ENCODE assay signal across 32 cellular contexts in the genomic region with DNA sequence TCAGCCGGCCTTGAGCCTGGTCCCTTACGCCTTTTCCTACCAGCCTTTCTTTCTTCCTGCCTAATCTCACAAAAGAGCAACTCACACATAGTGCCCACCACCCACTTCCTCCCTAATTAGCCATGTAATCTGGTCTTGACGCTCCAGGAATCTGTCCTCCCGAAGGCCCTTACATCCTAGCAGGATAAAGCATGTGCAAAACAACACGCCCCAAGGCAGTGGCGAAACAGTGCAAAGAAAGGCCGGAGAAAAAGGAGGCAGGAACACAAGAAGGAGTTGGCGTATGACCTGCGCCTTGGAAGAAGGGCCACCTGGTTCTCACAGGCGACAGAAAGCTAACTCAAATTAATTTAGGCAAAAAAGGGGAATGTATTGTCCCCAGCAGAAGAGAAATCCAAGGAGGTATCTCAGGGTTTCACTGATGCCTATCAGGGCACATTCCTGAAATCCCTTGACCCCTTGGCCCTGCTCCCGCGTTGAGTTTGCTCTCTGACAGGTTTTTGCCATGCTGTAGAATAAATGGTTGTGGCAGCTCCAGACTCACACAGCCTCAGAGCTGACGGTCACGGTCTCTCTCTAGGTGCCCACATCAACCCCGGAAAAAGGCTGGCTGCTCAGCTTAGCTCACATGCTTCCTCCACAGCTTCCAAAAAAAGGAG.
DNase-seq lines count a peak whose midpoint lies in the region; ATAC-seq and TF ChIP-seq lines count a peak whose summit lies in the region.
"Had no signal": no experiment of that assay in that cellular context is flagged by ENCODE, and none has a peak within 500 bp of the region (broad histone marks: within the 10 kb centered on the region; RNA-seq: fewer than 3 reads in every experiment).

No MANE protein-coding gene starts in this region.

- no peaks in the 10 kb centered on the region for H3K27me3 Mint-ChIP-seq in Caco-2 (ENCODE audit: insufficient read depth, unreplicated experiment)
- no peaks in the 10 kb centered on the region for H3K27me3 Mint-ChIP-seq in WTC11 (ENCODE audit: low read depth)
- peaks cover 18% of the 10 kb centered on the region for H3K27me3 Mint-ChIP-seq in Calu3 (ENCODE audit: unreplicated experiment)

- POLR2A ChIA-PET in Caco-2 (lab: Charles Lee) (no interaction called here), WTC11 (lab: Charles Lee) (no interaction called here)

- BruUV-seq in Caco-2 (replicated peaks; lab: Mats Ljungman, UMichigan) (no TSS peak), Calu3 (replicated peaks; lab: Mats Ljungman, UMichigan) (no TSS peak)

- CTCF ChIA-PET in Caco-2 (lab: Charles Lee) (no interaction called here), WTC11 (lab: Charles Lee) (interaction anchor here (1.2 kb wide), 1 partner anchor 9 kb away, joined by 3 read pairs; no protein-coding TSS in a partner anchor), Calu3 (lab: Charles Lee) (interaction anchor here (1.1 kb wide), 1 partner anchor 12 kb away, joined by 3 read pairs; no protein-coding TSS in a partner anchor)

- no peak overlapping the region for H3K23ac ChIP-seq in neuronal stem cell (ENCODE audit: low read depth, low read length, poor library complexity)

- H3K4me3 ChIP-seq in Caco-2 (ENCODE audit: low read depth, low read length), result no peak overlapping the region
- no peak overlapping the region for H3K4me3 ChIP-seq in neuronal stem cell (ENCODE audit: low read length in 2 of 2)
- H3K4me3 ChIP-seq: breast epithelium, esophagus muscularis mucosa, GM12878, ovary, right atrium auricular region, spleen had no signal

- H3K27me3 ChIP-seq in Caco-2 (replicated peaks; ENCODE audit: control insufficient read depth, insufficient read depth, low read length) (no peaks in the 10 kb centered on the region), neuronal stem cell (ENCODE audit: control insufficient read depth in 3 of 3, insufficient read depth in 3 of 3, low read depth in 1 of 3, low read length in 3 of 3) (peaks cover 0 to 5% (median 0%) of the 10 kb centered on the region in 3 experiments)
- H3K27me3 ChIP-seq: breast epithelium, esophagus muscularis mucosa, foreskin keratinocyte, ovary, right atrium auricular region, spleen had no signal

- H2BK5ac ChIP-seq in neuronal stem cell (ENCODE audit: low read length), result no peak overlapping the region

- H3K79me1 ChIP-seq in neuronal stem cell (ENCODE audit: low read depth, low read length), result no peaks in the 10 kb centered on the region

- intact Hi-C loops in Caco-2 (cut with micrococcal nuclease; ENCODE audit: unreplicated experiment) (loop anchor here (10.0 kb wide), 1 partner anchor 306 kb away; the partner anchor contains the start of gene NR5A2), Calu3 (cut with micrococcal nuclease; ENCODE audit: unreplicated experiment) (no loop called here)

- H2AFZ ChIP-seq in neuronal stem cell (ENCODE audit: low read length), result peak overlapping the region; percentile 74

- H3K9me3 Mint-ChIP-seq in Caco-2 (ENCODE audit: unreplicated experiment) (no peaks in the 10 kb centered on the region), WTC11 (no peaks in the 10 kb centered on the region), Calu3 (ENCODE audit: low read depth, unreplicated experiment) (no peaks in the 10 kb centered on the region)
- H3K9me3 Mint-ChIP-seq: activated CD8-positive, alpha-beta T cell treated with anti-CD3 and anti-CD28 coated beads for 36 hours; activated naive CD4-positive, alpha-beta T cell treated with anti-CD3 and anti-CD28 coated beads, Interleukin-2, amount 50 U/mL, for 72 hours; effector memory CD8-positive, alpha-beta T cell; memory B cell had no signal

- H4K91ac ChIP-seq in neuronal stem cell (ENCODE audit: low read depth, low read length, poor library complexity), result no peak overlapping the region

- H2BK12ac ChIP-seq in neuronal stem cell (ENCODE audit: low read length), result no peak overlapping the region

- peak overlapping the region; percentile 20 for H3K4me2 ChIP-seq in neuronal stem cell (ENCODE audit: insufficient read depth, low read length, poor library complexity, severe bottlenecking)

- H2BK120ac ChIP-seq in neuronal stem cell (ENCODE audit: low read depth, low read length), result no peak overlapping the region

- ATAC-seq in WTC11 (peak; percentile 56), HG02870 (IDR thresholded peaks at IDR 0.05; ENCODE audit: unreplicated experiment) (no peak), HG03039 (IDR thresholded peaks at IDR 0.05; ENCODE audit: unreplicated experiment) (no peak)
- ATAC-seq: activated CD8-positive, alpha-beta T cell treated with anti-CD3 and anti-CD28 coated beads for 36 hours; activated naive CD4-positive, alpha-beta T cell treated with anti-CD3 and anti-CD28 coated beads, Interleukin-2, amount 50 U/mL, for 72 hours; effector memory CD8-positive, alpha-beta T cell; foreskin keratinocyte; GM12878; left lobe of liver had no signal

- H3K9me3 ChIP-seq in Caco-2 (no peaks in the 10 kb centered on the region), neuronal stem cell (replicated peaks in 1 of 2; ENCODE audit: control insufficient read depth in 2 of 2, insufficient read depth in 1 of 2, low read depth in 1 of 2, low read length in 2 of 2) (no peaks in the 10 kb centered on the region)
- H3K9me3 ChIP-seq: breast epithelium, esophagus muscularis mucosa, ovary, right atrium auricular region, spleen had no signal

- DNase-seq in Caco-2, result peak; percentile 37 to 64
- DNase-seq in WTC11 (ENCODE audit: low spot score), result no peak
- DNase-seq in islet precursor cell, result peak; percentile 93
- peak; percentile 79 for DNase-seq in neuronal stem cell (ENCODE audit: low spot score)
- no peak for DNase-seq in Calu3
- no peak for DNase-seq in activated CD4-positive, CD25-positive, alpha-beta regulatory T cell treated with anti-CD3 and anti-CD28 coated beads, Interleukin-2, amount 50 U/mL, for 72 hours
- DNase-seq: activated CD4-positive, alpha-beta T cell treated with anti-CD3 and anti-CD28 coated beads for 1 hour; activated CD8-positive, alpha-beta T cell treated with anti-CD3 and anti-CD28 coated beads for 36 hours; effector memory CD8-positive, alpha-beta T cell; foreskin keratinocyte; GOT3; immature natural killer cell; NCI-H1417 treated with DMSO at 0.1 percent for 48 hours; NCI-H2081; NCI-H226; NCI-H82; ovary; RPMI8226; spleen; stimulated activated CD4-positive, alpha-beta T cell treated with anti-CD3 and anti-CD28 coated beads, Interleukin-2, amount 100 ng/mL, for 48 hours; T-helper 1 cell had no signal

- no peaks in the 10 kb centered on the region for H3K36me3 ChIP-seq in Caco-2 (ENCODE audit: control insufficient read depth, insufficient read depth, low read length)
- H3K36me3 ChIP-seq in neuronal stem cell (replicated peaks in 1 of 2; ENCODE audit: control insufficient read depth in 2 of 2, insufficient read depth in 2 of 2, low read length in 2 of 2), result no peaks in the 10 kb centered on the region
- H3K36me3 ChIP-seq: breast epithelium, esophagus muscularis mucosa, ovary, right atrium auricular region, spleen had no signal

- WGBS in neuronal stem cell (ENCODE audit: extremely low coverage in 2 of 2, insufficient read length in 2 of 2, insufficient replicate concordance in 1 of 2), 2 donors, result no CpG with 5 or more reads among the region's 15 CpGs

- H3K4me1 Mint-ChIP-seq in Caco-2 (ENCODE audit: low read depth, unreplicated experiment) (peaks cover 40% of the 10 kb centered on the region), WTC11 (peaks cover 46% of the 10 kb centered on the region), Calu3 (ENCODE audit: low read depth, unreplicated experiment) (no peaks in the 10 kb centered on the region)
- H3K4me1 Mint-ChIP-seq: immature natural killer cell had no signal

- H3K4me3 Mint-ChIP-seq in Caco-2 (ENCODE audit: unreplicated experiment), result no peak overlapping the region
- H3K4me3 Mint-ChIP-seq in WTC11, result no peak overlapping the region
- H3K4me3 Mint-ChIP-seq in Calu3 (ENCODE audit: low read depth, unreplicated experiment), result no peak overlapping the region
- H3K4me3 Mint-ChIP-seq: activated CD8-positive, alpha-beta T cell treated with anti-CD3 and anti-CD28 coated beads for 36 hours; effector memory CD8-positive, alpha-beta T cell; immature natural killer cell; memory B cell had no signal

- TF ChIP-seq CTCF in Caco-2 (IDR thresholded peaks at IDR 0.05; ENCODE audit: insufficient read depth in 1 of 2, low read depth in 1 of 2, low read length in 1 of 2, severe bottlenecking in 1 of 2, unreplicated experiment in 1 of 2), result no peak
- TF ChIP-seq CTCF in WTC11 (IDR thresholded peaks at IDR 0.05), result no peak
- no peak for TF ChIP-seq CTCF in Calu3 (IDR thresholded peaks at IDR 0.05; ENCODE audit: unreplicated experiment)

- H2AK5ac ChIP-seq in neuronal stem cell (ENCODE audit: low read depth, low read length), result no peak overlapping the region

- H3K27ac ChIP-seq in neuronal stem cell (replicated peaks; ENCODE audit: low read length), result peak overlapping the region; percentile 15
- H3K27ac ChIP-seq: 22Rv1, breast epithelium, C4-2B, esophagus muscularis mucosa, foreskin keratinocyte, ovary, right atrium auricular region, spleen had no signal

- H3K14ac ChIP-seq in neuronal stem cell (ENCODE audit: low read length), result no peak overlapping the region

- no peak overlapping the region for H3K9ac ChIP-seq in neuronal stem cell (ENCODE audit: low read depth, low read length, poor library complexity)

- no peak overlapping the region for H2BK15ac ChIP-seq in neuronal stem cell (ENCODE audit: low read length)

- H3K27ac Mint-ChIP-seq in Caco-2 (ENCODE audit: unreplicated experiment) (peak overlapping the region; percentile 4), WTC11 (peak overlapping the region; percentile 57), Calu3 (ENCODE audit: unreplicated experiment) (no peak overlapping the region)
- H3K27ac Mint-ChIP-seq: activated CD8-positive, alpha-beta T cell treated with anti-CD3 and anti-CD28 coated beads for 36 hours; activated naive CD4-positive, alpha-beta T cell treated with anti-CD3 and anti-CD28 coated beads, Interleukin-2, amount 50 U/mL, for 72 hours; effector memory CD8-positive, alpha-beta T cell; immature natural killer cell; memory B cell had no signal

- no peak overlapping the region for H4K8ac ChIP-seq in neuronal stem cell (ENCODE audit: low read depth, low read length)

- no peak overlapping the region for H3K18ac ChIP-seq in neuronal stem cell (ENCODE audit: low read length)

- H3K4me1 ChIP-seq in Caco-2 (peaks cover 43% of the 10 kb centered on the region), neuronal stem cell (ENCODE audit: control insufficient read depth in 2 of 2, insufficient read depth in 1 of 2, low read depth in 1 of 2, low read length in 2 of 2) (peaks cover 6 to 12% of the 10 kb centered on the region in 2 donors)
- H3K4me1 ChIP-seq: breast epithelium, esophagus muscularis mucosa, right atrium auricular region, spleen had no signal

- H3K4ac ChIP-seq in neuronal stem cell (ENCODE audit: low read length), result no peak overlapping the region

- H3K36me3 Mint-ChIP-seq in Caco-2 (ENCODE audit: insufficient read depth, unreplicated experiment), result no peaks in the 10 kb centered on the region
- H3K36me3 Mint-ChIP-seq in WTC11, result peaks cover 3% of the 10 kb centered on the region; the same call in 1 of the 2 replicates
- peaks cover 6% of the 10 kb centered on the region for H3K36me3 Mint-ChIP-seq in Calu3 (ENCODE audit: insufficient read depth, unreplicated experiment)
- H3K36me3 Mint-ChIP-seq: activated naive CD4-positive, alpha-beta T cell treated with anti-CD3 and anti-CD28 coated beads, Interleukin-2, amount 50 U/mL, for 72 hours; immature natural killer cell; memory B cell had no signal

TF ChIP-seq in WTC11, 78 proteins besides CTCF, POLR2A, EP300 and RAD21 (continues in another document):
- TF ChIP-seq NFYB (CRISPR knock-in tag; conservative IDR thresholded peaks at IDR 0.05; ENCODE audit: low read depth), result no peak

Comparison
In these comparisons a context has a peak if more than half of its experiments do, and no peak if none do; other contexts are left out.
1. DNase-seq: peak in Caco-2 (2 of 2), islet precursor cell (single experiment) and neuronal stem cell (single experiment); none in WTC11 (single experiment), Calu3 (single experiment) and activated CD4-positive, CD25-positive, alpha-beta regulatory T cell treated with anti-CD3 and anti-CD28 coated beads, Interleukin-2, amount 50 U/mL, for 72 hours (single experiment).